In genomic region chr7:102829075-102829474, GRCh38 we compare ENCODE assay signal across 1 cellular context.
TF ChIP-seq lines count a peak whose summit lies in the region.

No MANE protein-coding gene starts in this region.

TF ChIP-seq in GM23338, 12 proteins besides CTCF, POLR2A, EP300 and RAD21 (continued from another document):
- TF ChIP-seq ZNF462 (CRISPR knock-in tag; IDR thresholded peaks at IDR 0.05) (no peak), ZNF114 (CRISPR knock-in tag; IDR thresholded peaks at IDR 0.05) (no peak)
TF ChIP-seq in GM23338: peak in this region for 0.
